ENCODE assay signal across 13 cellular contexts in genomic region chr1:109802901-109803561, GRCh38. TPM values are rescaled to one million over a fixed set of nuclear protein-coding genes. Genes with fewer than 3 reads are reported as not detected.
DNase-seq lines count a peak whose midpoint lies in the region; ATAC-seq and TF ChIP-seq lines count a peak whose summit lies in the region.
"Had no signal": no experiment of that assay in that cellular context is flagged by ENCODE, and none has a peak within 500 bp of the region (broad histone marks: within the 10 kb centered on the region; RNA-seq: fewer than 3 reads in every experiment).

No MANE protein-coding gene starts in this region.

- peak overlapping the region; percentile 72 for H3K4me3 Mint-ChIP-seq in activated T-helper 1 cell treated with anti-CD3 and anti-CD28 coated beads, Interleukin-12 subunit alpha, Interleukin-12 subunit beta, Interleukin-2, Interleukin-4 antibody, amounts not matched to agents 30 ng/mL and 10 ng/mL and 1 ng/mL, durations not matched to agents 14 hours and 24 hours and 36 hours

- H3K27ac ChIP-seq in KMS-11, result peak overlapping the region; percentile 97

- H3K4me1 ChIP-seq in KMS-11 (ENCODE audit: low read depth, poor library complexity, severe bottlenecking), result peaks cover 100% of the 10 kb centered on the region

- peak; percentile 60 for ATAC-seq in Right ventricle myocardium superior (ENCODE audit: poor library complexity)
- no peak for ATAC-seq in sciatic nerve
- no peak for ATAC-seq in GM21423 (IDR thresholded peaks at IDR 0.05; ENCODE audit: unreplicated experiment)
- no peak for ATAC-seq in GM19463 (IDR thresholded peaks at IDR 0.05; ENCODE audit: unreplicated experiment)

- H2AFZ ChIP-seq in KMS-11 (ENCODE audit: low read depth), result peak overlapping the region; percentile 44

- peak overlapping the region; percentile 99 for H3K4me2 ChIP-seq in KMS-11

- no peaks in the 10 kb centered on the region for H3K27me3 ChIP-seq in KMS-11 (ENCODE audit: insufficient read depth, low read depth)

- H3K4me1 Mint-ChIP-seq in activated T-helper 1 cell treated with anti-CD3 and anti-CD28 coated beads, Interleukin-12 subunit alpha, Interleukin-12 subunit beta, Interleukin-2, Interleukin-4 antibody, amounts not matched to agents 30 ng/mL and 10 ng/mL and 1 ng/mL, durations not matched to agents 14 hours and 24 hours and 36 hours (ENCODE audit: low read depth), result peaks cover 87% of the 10 kb centered on the region

- no peaks in the 10 kb centered on the region for H3K36me3 ChIP-seq in KMS-11 (ENCODE audit: insufficient read depth)
- H3K36me3 ChIP-seq: thoracic aorta had no signal

- no peaks in the 10 kb centered on the region for H3K79me2 ChIP-seq in KMS-11 (ENCODE audit: insufficient read depth, low read depth)

- TF ChIP-seq CTCF in KMS-11 (conservative IDR thresholded peaks at IDR 0.05; ENCODE audit: low read depth, low read length), result no peak

- intact Hi-C loops in activated T-helper 1 cell treated with anti-CD3 and anti-CD28 coated beads, Interleukin-12 subunit alpha, Interleukin-12 subunit beta, Interleukin-2, Interleukin-4 antibody, amounts not matched to agents 30 ng/mL and 10 ng/mL and 1 ng/mL, durations not matched to agents 14 hours and 24 hours and 36 hours (cut with micrococcal nuclease), result loop anchor here (1.0 to 2.0 kb wide), 4 partner anchors 13 to 108 kb away; partner anchors contain the start of gene CSF1
- intact Hi-C loops in Right ventricle myocardium superior (cut with DNase I) (no loop called here), sciatic nerve (cut with DNase I) (no loop called here)

- peak overlapping the region; percentile 74 for H3K9ac ChIP-seq in KMS-11

- DNase-seq in activated T-helper 1 cell treated with anti-CD3 and anti-CD28 coated beads, Interleukin-12 subunit alpha, Interleukin-12 subunit beta, Interleukin-2, Interleukin-4 antibody, amounts not matched to agents 30 ng/mL and 10 ng/mL and 1 ng/mL, durations not matched to agents 14 hours and 24 hours and 36 hours (ENCODE audit: low spot score), result no peak
- DNase-seq in Right ventricle myocardium superior (no peak), sciatic nerve (ENCODE audit: low spot score) (peak; percentile 53), UCSD-AML1 (lab: John Stamatoyannopoulos, UW; ENCODE audit: unreplicated experiment) (no peak), DMS153 (lab: John Stamatoyannopoulos, UW) (no peak)
- DNase-seq: NCI-H187, SW 1271 had no signal

- H3K4me3 ChIP-seq in KMS-11 (IDR thresholded peaks at IDR 0.05; ENCODE audit: insufficient read depth, low read depth, low read length), result peak overlapping the region; percentile 82
- H3K4me3 ChIP-seq: thoracic aorta had no signal

- peaks cover 7% of the 10 kb centered on the region for H3K36me3 Mint-ChIP-seq in activated T-helper 1 cell treated with anti-CD3 and anti-CD28 coated beads, Interleukin-12 subunit alpha, Interleukin-12 subunit beta, Interleukin-2, Interleukin-4 antibody, amounts not matched to agents 30 ng/mL and 10 ng/mL and 1 ng/mL, durations not matched to agents 14 hours and 24 hours and 36 hours (ENCODE audit: low read depth)

- H3K27me3 Mint-ChIP-seq in activated T-helper 1 cell treated with anti-CD3 and anti-CD28 coated beads, Interleukin-12 subunit alpha, Interleukin-12 subunit beta, Interleukin-2, Interleukin-4 antibody, amounts not matched to agents 30 ng/mL and 10 ng/mL and 1 ng/mL, durations not matched to agents 14 hours and 24 hours and 36 hours (ENCODE audit: insufficient read depth), result no peaks in the 10 kb centered on the region

- no peaks in the 10 kb centered on the region for H4K20me1 ChIP-seq in KMS-11 (ENCODE audit: insufficient read depth)

- H3K9me3 Mint-ChIP-seq in activated T-helper 1 cell treated with anti-CD3 and anti-CD28 coated beads, Interleukin-12 subunit alpha, Interleukin-12 subunit beta, Interleukin-2, Interleukin-4 antibody, amounts not matched to agents 30 ng/mL and 10 ng/mL and 1 ng/mL, durations not matched to agents 14 hours and 24 hours and 36 hours, result no peaks in the 10 kb centered on the region

- peak overlapping the region; percentile 96 for H3K27ac Mint-ChIP-seq in activated T-helper 1 cell treated with anti-CD3 and anti-CD28 coated beads, Interleukin-12 subunit alpha, Interleukin-12 subunit beta, Interleukin-2, Interleukin-4 antibody, amounts not matched to agents 30 ng/mL and 10 ng/mL and 1 ng/mL, durations not matched to agents 14 hours and 24 hours and 36 hours

RNA-seq across cellular contexts. Expression of gene EPS8L3, which starts 39.3 kb away (rescaled TPM):
- not detected in 2 replicates for total RNA-seq in activated T-helper 1 cell treated with anti-CD3 and anti-CD28 coated beads, Interleukin-12 subunit alpha, Interleukin-12 subunit beta, Interleukin-2, Interleukin-4 antibody, amounts not matched to agents 30 ng/mL and 10 ng/mL and 1 ng/mL, durations not matched to agents 14 hours and 24 hours and 36 hours
- not detected for total RNA-seq in Right ventricle myocardium superior
- not detected for total RNA-seq in sciatic nerve
- total RNA-seq: astrocyte, skeletal muscle tissue had no signal
